In the genomic region with DNA sequence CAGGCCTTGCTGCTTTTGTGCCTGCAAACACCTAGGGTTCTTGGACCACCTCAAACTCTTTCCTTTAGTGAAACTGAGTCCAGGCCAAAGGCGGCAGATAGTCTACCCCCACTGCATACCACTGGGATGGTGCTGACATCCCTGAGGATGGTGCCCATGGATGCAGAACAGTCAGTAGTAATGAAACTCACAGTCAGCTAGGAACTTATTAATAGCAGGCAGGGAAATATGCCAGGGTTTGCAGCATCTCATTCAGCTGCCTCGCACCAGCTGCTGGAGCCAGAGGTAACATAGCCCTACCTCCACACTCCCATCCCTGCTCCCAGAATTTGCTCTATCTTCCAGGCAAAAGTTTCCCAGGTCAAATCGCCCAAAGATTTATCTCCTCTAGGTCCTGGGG, we compare ENCODE assay signal across 29 cellular contexts.
"Had no signal": no experiment of that assay in that cellular context is flagged by ENCODE, and none has a peak within 500 bp of the region (broad histone marks: within the 10 kb centered on the region; RNA-seq: fewer than 3 reads in every experiment).

No MANE protein-coding gene starts in this region.

- ATAC-seq: activated CD8-positive, alpha-beta T cell treated with anti-CD3 and anti-CD28 coated beads for 36 hours had no signal

- H3K36me3 Mint-ChIP-seq: activated naive CD4-positive, alpha-beta T cell treated with anti-CD3 and anti-CD28 coated beads, Interleukin-2, amount 50 U/mL, for 24 hours had no signal

- H3K4me3 ChIP-seq: ascending aorta, PC-9, SJCRH30, SK-N-MC had no signal

- H3K4me1 ChIP-seq: ascending aorta, SJCRH30 had no signal

- H3K4me1 Mint-ChIP-seq: activated naive CD8-positive, alpha-beta T cell treated with anti-CD3 and anti-CD28 coated beads, Interleukin-2, amount 10 ng/mL, durations not matched to agents 7 days and 5 days had no signal

- H3K9me3 ChIP-seq: ascending aorta, SJCRH30 had no signal

- H3K9me3 Mint-ChIP-seq: activated CD8-positive, alpha-beta T cell treated with anti-CD3 and anti-CD28 coated beads for 36 hours; activated naive CD4-positive, alpha-beta T cell treated with anti-CD3 and anti-CD28 coated beads, Interleukin-2, amount 50 U/mL, for 24 hours; activated T-helper 2 cell treated with anti-CD3 and anti-CD28 coated beads, Interferon-gamma antibody, Interleukin-2, Interleukin-4, amounts not matched to agents 10 μg/mL and 5 μg/mL and 100 μg/mL, durations not matched to agents 14 hours and 24 hours and 36 hours had no signal

- H3K27me3 ChIP-seq: ascending aorta had no signal

- H3K36me3 ChIP-seq: ascending aorta, SJCRH30 had no signal

- H3K27ac ChIP-seq: ascending aorta, KMS-11, PC-9, RWPE1, SJCRH30, SK-N-MC had no signal

- FAIRE-seq: RCC 7860, TTC549 had no signal

- DNase-seq: activated CD4-positive, alpha-beta T cell treated with anti-CD3 and anti-CD28 coated beads, Interleukin-2, amount 10 ng/mL, durations not matched to agents 24 days and 14 days; activated CD4-positive, alpha-beta T cell treated with anti-CD3 and anti-CD28 coated beads, Interleukin-2, amount 50 U/mL, for 4 hours; activated CD8-positive, alpha-beta T cell treated with anti-CD3 and anti-CD28 coated beads for 36 hours; activated gamma-delta T cell; activated naive CD4-positive, alpha-beta T cell treated with Interleukin-2 at 50 U/mL for 16 hours; activated naive CD8-positive, alpha-beta T cell treated with anti-CD3 and anti-CD28 coated beads, Interleukin-2, amount 10 ng/mL, durations not matched to agents 7 days and 5 days; activated T-cell treated with anti-CD3 and anti-CD28 coated beads, Interleukin-2, amount 50 U/mL, for 24 hours; caudate nucleus; MM.1S; NCI-H1092 treated with DMSO at 0.1 percent for 48 hours; NCI-H1417; NCI-H146; NCI-H1930; NCI-H2081 treated with DMSO at 0.1 percent for 48 hours; NCI-H510A; NCI-H526; NCI-H748 treated with DMSO at 0.1 percent for 48 hours; NK-92 treated with Interleukin-12 subunit alpha and Interleukin-12 subunit beta, amount 100 ng/mL, for 24 hours; PC-9; SHP77; SJCRH30 had no signal

- H3K4me3 Mint-ChIP-seq: activated CD4-positive, alpha-beta T cell treated with anti-CD3 and anti-CD28 coated beads, Interleukin-2, amount 10 ng/mL, durations not matched to agents 24 days and 14 days; activated CD8-positive, alpha-beta T cell treated with anti-CD3 and anti-CD28 coated beads for 36 hours; activated naive CD4-positive, alpha-beta T cell treated with anti-CD3 and anti-CD28 coated beads, Interleukin-2, amount 50 U/mL, for 24 hours; activated naive CD8-positive, alpha-beta T cell treated with anti-CD3 and anti-CD28 coated beads, Interleukin-2, amount 10 ng/mL, durations not matched to agents 7 days and 5 days; activated T-cell treated with anti-CD3 and anti-CD28 coated beads, Interleukin-2, amount 50 U/mL, for 24 hours had no signal

- H3K27ac Mint-ChIP-seq: activated CD4-positive, alpha-beta T cell treated with anti-CD3 and anti-CD28 coated beads, Interleukin-2, amount 10 ng/mL, durations not matched to agents 24 days and 14 days; activated CD8-positive, alpha-beta T cell treated with anti-CD3 and anti-CD28 coated beads for 36 hours; activated naive CD4-positive, alpha-beta T cell treated with anti-CD3 and anti-CD28 coated beads, Interleukin-2, amount 50 U/mL, for 24 hours; activated naive CD8-positive, alpha-beta T cell treated with anti-CD3 and anti-CD28 coated beads, Interleukin-2, amount 10 ng/mL, durations not matched to agents 7 days and 5 days; activated T-cell treated with anti-CD3 and anti-CD28 coated beads, Interleukin-2, amount 50 U/mL, for 24 hours; activated T-helper 2 cell treated with anti-CD3 and anti-CD28 coated beads, Interferon-gamma antibody, Interleukin-2, Interleukin-4, amounts not matched to agents 10 μg/mL and 5 μg/mL and 100 μg/mL, durations not matched to agents 14 hours and 24 hours and 36 hours had no signal
